8 cellular contexts compared by ENCODE assay signal in the genomic region with DNA sequence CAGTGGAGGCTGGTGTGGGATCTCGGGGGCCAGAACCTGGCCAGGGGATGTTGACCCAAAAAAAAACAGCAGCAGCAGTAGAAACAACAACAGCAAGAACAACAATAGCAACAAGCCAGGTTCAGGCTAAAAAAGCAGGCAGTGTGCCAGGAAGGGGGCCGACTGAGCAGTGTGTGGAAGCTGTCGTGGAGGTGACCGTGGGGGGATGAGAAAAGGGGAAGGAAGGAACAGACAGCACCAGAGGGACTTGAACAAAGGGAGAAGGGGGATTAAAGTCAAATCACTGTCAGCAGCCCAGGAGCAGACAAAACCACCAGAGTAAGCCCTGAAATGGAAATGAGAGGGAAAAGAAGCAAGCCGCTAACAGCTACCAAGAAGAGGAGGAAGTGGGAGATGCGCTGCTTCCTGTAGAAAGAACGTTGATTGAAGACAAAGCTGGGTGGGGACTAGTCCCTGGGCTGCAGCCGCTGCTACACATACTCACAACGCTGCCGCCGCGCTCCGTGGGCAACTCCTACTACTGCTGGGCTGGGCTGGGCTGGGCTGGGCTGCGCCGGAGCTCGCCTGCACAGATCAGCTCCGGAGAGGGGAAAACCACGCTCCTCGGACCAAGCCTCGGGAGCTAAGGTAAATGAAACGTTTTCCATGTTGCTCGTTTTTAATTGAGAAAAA. TPM values are rescaled to one million over a fixed set of nuclear protein-coding genes. Genes with fewer than 3 reads are reported as not detected.
DNase-seq lines count a peak whose midpoint lies in the region; ATAC-seq, FAIRE-seq and TF ChIP-seq lines count a peak whose summit lies in the region.

GNG2 (plus strand) TSS at position 449 of the 672 bp plus-strand sequence. CDS start 90,067 bp downstream, outside the sequence.

- H3K9me2 ChIP-seq in PC-3 (replicated peaks; ENCODE audit: low read length): no peaks in the 10 kb centered on the region

- peak within 1 kb of the TSS; percentile 90 for H3K27ac Mint-ChIP-seq in activated T-cell treated with anti-CD3 and anti-CD28 coated beads, Interleukin-2, amount 50 U/mL, for 24 hours

- peak; percentile 34 for DNase-seq in CMK (ENCODE audit: low read depth)
- DNase-seq in HTR-8/SVneo (ENCODE audit: insufficient read length, low spot score): peak; percentile 49
- DNase-seq in PC-3: peak; percentile 73
- peak; percentile 81 for DNase-seq in activated T-cell treated with anti-CD3 and anti-CD28 coated beads, Interleukin-2, amount 50 U/mL, for 24 hours
- peak; percentile 95 for DNase-seq in esophagus muscularis mucosa (ENCODE audit: extremely low spot score)
- peak; percentile 36 for DNase-seq in stimulated activated CD8-positive, alpha-beta memory T cell treated with anti-CD3 and anti-CD28 coated beads, Interleukin-7, amount 100 ng/mL, for 24 hours (ENCODE audit: low read depth)

- intact Hi-C loops in PC-3 (cut with micrococcal nuclease): loop anchor here (1.0 kb wide), 3 partner anchors 38 to 119 kb away; no protein-coding TSS in a partner anchor
- intact Hi-C loops in esophagus muscularis mucosa (cut with DNase I): loop anchor here (10.0 kb wide), 1 partner anchor 115 kb away; no protein-coding TSS in a partner anchor

- no peaks in the 10 kb centered on the region for H3K27me3 Mint-ChIP-seq in activated T-cell treated with anti-CD3 and anti-CD28 coated beads, Interleukin-2, amount 50 U/mL, for 24 hours

- TF ChIP-seq POLR2A in esophagus muscularis mucosa (IDR thresholded peaks at IDR 0.05; ENCODE audit: low read depth): no peak

- H3K79me2 ChIP-seq in PC-3 (ENCODE audit: low read length): no peaks in the 10 kb centered on the region

- peak within 1 kb of the TSS; percentile 36 for H3K27ac ChIP-seq in PC-3 (ENCODE audit: low read length)
- H3K27ac ChIP-seq in esophagus muscularis mucosa (replicated peaks in 1 of 4): peak within 1 kb of the TSS; percentile 29 to 71 (median 51)
- peak within 1 kb of the TSS; percentile 85 for H3K27ac ChIP-seq in muscle layer of duodenum (ENCODE audit: low read length)

- ATAC-seq in GM21381 (IDR thresholded peaks at IDR 0.05; ENCODE audit: unreplicated experiment) (peak; percentile 84), PC-3 (peak; percentile 100)

- FAIRE-seq in HTR-8/SVneo (lab: Jason Lieb, UNC): peak; percentile 62

- H3K4me2 ChIP-seq in PC-3 (ENCODE audit: low read length): peak within 1 kb of the TSS; percentile 94

- TF ChIP-seq CTCF in PC-3 (conservative IDR thresholded peaks at IDR 0.05; ENCODE audit: low read depth, low read length) (no peak), esophagus muscularis mucosa (IDR thresholded peaks at IDR 0.05) (no peak)

- H3K9me3 Mint-ChIP-seq in activated T-cell treated with anti-CD3 and anti-CD28 coated beads, Interleukin-2, amount 50 U/mL, for 24 hours: peaks cover 3% of the 10 kb centered on the region

- H3K9me3 ChIP-seq in PC-3 (ENCODE audit: low read length) (no peaks in the 10 kb centered on the region), esophagus muscularis mucosa (no peaks in the 10 kb centered on the region), muscle layer of duodenum (ENCODE audit: control insufficient read depth in 1 of 2, low read length in 2 of 2) (no peaks in the 10 kb centered on the region)

- peak within 1 kb of the TSS; percentile 53 for H3K9ac ChIP-seq in PC-3 (ENCODE audit: low read length)

- POLR2A ChIA-PET in PC-3 (lab: Charles Lee; ENCODE audit: unreplicated experiment): interaction anchor here (0.5 to 1.0 kb wide), 6 partner anchors 26 to 701 kb away, joined by 4 to 11 read pairs (median 6); no protein-coding TSS in a partner anchor

- 6% methylated on average over 22 of the region's 22 CpGs for WGBS in esophagus muscularis mucosa

- H3K4me1 ChIP-seq in PC-3 (ENCODE audit: insufficient read depth, low read length) (peaks cover 28% of the 10 kb centered on the region), esophagus muscularis mucosa (peaks cover 12 to 24% (median 20%) of the 10 kb centered on the region in 4 donors), muscle layer of duodenum (ENCODE audit: control insufficient read depth in 1 of 2, insufficient read depth in 2 of 2, low read length in 2 of 2) (peaks cover 8 to 12% of the 10 kb centered on the region in 2 donors)

- no peaks in the 10 kb centered on the region for H3K27me3 ChIP-seq in PC-3 (ENCODE audit: low read length)
- H3K27me3 ChIP-seq in esophagus muscularis mucosa: no peaks in the 10 kb centered on the region
- H3K27me3 ChIP-seq in muscle layer of duodenum (ENCODE audit: low read depth, low read length): no peaks in the 10 kb centered on the region

- CTCF ChIA-PET in PC-3 (lab: Charles Lee): interaction anchor here (0.6 to 2.8 kb wide), 8 partner anchors 32 to 1489 kb away, joined by 3 to 17 read pairs (median 5); no protein-coding TSS in a partner anchor

- peak within 1 kb of the TSS; percentile 78 for H2AFZ ChIP-seq in PC-3 (ENCODE audit: low read length)

- peak within 1 kb of the TSS; percentile 92 for H3K4me3 Mint-ChIP-seq in activated T-cell treated with anti-CD3 and anti-CD28 coated beads, Interleukin-2, amount 50 U/mL, for 24 hours

- peaks cover 30% of the 10 kb centered on the region for H3K36me3 Mint-ChIP-seq in activated T-cell treated with anti-CD3 and anti-CD28 coated beads, Interleukin-2, amount 50 U/mL, for 24 hours (ENCODE audit: low read depth)

- H3K4me3 ChIP-seq in PC-3 (ENCODE audit: low read length) (peak within 1 kb of the TSS; percentile 75), esophagus muscularis mucosa (peak within 1 kb of the TSS; percentile 42 to 58 (median 56)), muscle layer of duodenum (ENCODE audit: low read depth in 1 of 2, low read length in 2 of 2) (peak within 1 kb of the TSS; percentile 72 to 73)

- no peak for TF ChIP-seq EP300 in esophagus muscularis mucosa (IDR thresholded peaks at IDR 0.05)

- TSS peak; percentile 24 for BruUV-seq in PC-3 (replicated peaks; lab: Mats Ljungman, UMichigan)

- no peaks in the 10 kb centered on the region for H3F3A ChIP-seq in PC-3 (ENCODE audit: low read length, unreplicated experiment)

- no peaks in the 10 kb centered on the region for H4K20me1 ChIP-seq in PC-3 (ENCODE audit: low read length)

- H3K36me3 ChIP-seq in PC-3 (ENCODE audit: low read depth, low read length) (no peaks in the 10 kb centered on the region), esophagus muscularis mucosa (no peaks in the 10 kb centered on the region), muscle layer of duodenum (ENCODE audit: control insufficient read depth in 1 of 2, insufficient read depth in 2 of 2, low read length in 2 of 2) (no peaks in the 10 kb centered on the region)

- peaks cover 52% of the 10 kb centered on the region for H3K4me1 Mint-ChIP-seq in activated T-cell treated with anti-CD3 and anti-CD28 coated beads, Interleukin-2, amount 50 U/mL, for 24 hours (ENCODE audit: low read depth)

RNA-seq across cellular contexts. Expression of gene GNG2, which starts in this region (rescaled TPM):
- 6.8 and 9.3 TPM in 2 replicates for total RNA-seq in PC-3 (2014; rRNA removed)
- 10 to 100 TPM; 15.7 to 19.9 (median 17.7) TPM for total RNA-seq in esophagus muscularis mucosa

Comparison
In these comparisons a context has a peak if more than half of its experiments do, and no peak if none do; other contexts are left out.
1. Peak in every context shown above with its lines: DNase-seq, ATAC-seq, H3K4me3 ChIP-seq and H3K27ac ChIP-seq.
2. DNase-seq: peak in every context shown above with its lines; median percentile 95 in esophagus muscularis mucosa; 81 in activated T-cell treated with anti-CD3 and anti-CD28 coated beads, Interleukin-2, amount 50 U/mL, for 24 hours; 73 in PC-3; 49 in HTR-8/SVneo; 36 in stimulated activated CD8-positive, alpha-beta memory T cell treated with anti-CD3 and anti-CD28 coated beads, Interleukin-7, amount 100 ng/mL, for 24 hours; 34 in CMK.